In the genomic region with DNA sequence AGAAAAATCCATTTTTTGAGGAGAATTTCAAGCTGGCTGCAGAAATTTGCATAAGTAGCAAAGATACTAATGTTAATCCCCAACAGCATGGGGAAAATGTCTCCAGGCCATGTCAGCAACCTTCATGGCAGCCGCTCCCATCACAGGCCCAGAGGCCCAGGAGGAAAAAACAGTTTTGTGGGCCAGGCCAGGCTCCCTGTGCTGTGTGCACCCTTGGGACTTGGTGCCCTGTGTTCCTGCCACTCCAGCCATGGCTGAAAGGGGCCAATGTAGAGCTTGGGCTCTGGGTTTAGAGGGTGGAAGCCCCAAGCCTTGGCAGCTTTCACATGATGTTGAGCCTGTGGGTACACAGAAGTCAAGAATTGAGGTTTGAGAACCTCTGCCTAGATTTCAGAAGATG, we compare ENCODE assay signal across 8 cellular contexts.
"Had no signal": no experiment of that assay in that cellular context is flagged by ENCODE, and none has a peak within 500 bp of the region (broad histone marks: within the 10 kb centered on the region; RNA-seq: fewer than 3 reads in every experiment).

No MANE protein-coding gene starts in this region.

- DNase-seq: GDM1, GF-D8 had no signal

- H3K4me3 ChIP-seq: GM12878 had no signal

- FAIRE-seq: G401.6, GM12878, GM12891, GM12892, GM18507, GM19239 had no signal

- ATAC-seq: GM12878 had no signal
